ENCODE assay signal across 20 cellular contexts in genomic region chr16:75354170-75354569, GRCh38.
A peak's percentile ranks its signal among the peaks of the same experiment; 100 is the strongest.
DNase-seq lines count a peak whose midpoint lies in the region; ATAC-seq and TF ChIP-seq lines count a peak whose summit lies in the region.
"Had no signal": no experiment of that assay in that cellular context is flagged by ENCODE, and none has a peak within 500 bp of the region (broad histone marks: within the 10 kb centered on the region; RNA-seq: fewer than 3 reads in every experiment).

No MANE protein-coding gene starts in this region.

- H3K9me2 ChIP-seq in GM23338 (ENCODE audit: insufficient read depth), result no peaks in the 10 kb centered on the region

- TF ChIP-seq POLR2A in IMR-90 (IDR thresholded peaks at IDR 0.05; ENCODE audit: low read depth, low read length), result no peak

- peaks cover 5% of the 10 kb centered on the region for H3K36me3 Mint-ChIP-seq in GM23338 (ENCODE audit: low read depth)
- H3K36me3 Mint-ChIP-seq in glutamatergic neuron (ENCODE audit: unreplicated experiment), result no peaks in the 10 kb centered on the region
- H3K36me3 Mint-ChIP-seq in mesothelial cell of epicardium, result peaks cover 22% of the 10 kb centered on the region

- H4K91ac ChIP-seq in IMR-90 (ENCODE audit: insufficient read depth, low read depth, low read length), result no peak overlapping the region

- BruUV-seq in IMR-90 (replicated peaks; lab: Mats Ljungman, UMichigan), result no TSS peak

- no peaks in the 10 kb centered on the region for H3K36me3 ChIP-seq in GM23338 (ENCODE audit: insufficient read depth)
- no peaks in the 10 kb centered on the region; the same call in 1 of the 2 replicates for H3K36me3 ChIP-seq in IMR-90 (ENCODE audit: control insufficient read depth, insufficient read depth, low read length)
- H3K36me3 ChIP-seq in psoas muscle (ENCODE audit: insufficient read depth in 1 of 2, low read depth in 1 of 2), result no peaks in the 10 kb centered on the region

- H2BK15ac ChIP-seq in IMR-90 (ENCODE audit: low read depth, low read length), result no peak overlapping the region

- no peak overlapping the region for H4K5ac ChIP-seq in IMR-90 (ENCODE audit: low read depth, low read length)

- in situ Hi-C loops in IMR-90 (cut with MboI; ENCODE audit: low sequenced_read_pairs), result no loop called here

- intact Hi-C loops in IMR-90 (cut with micrococcal nuclease) (no loop called here), psoas muscle (cut with DNase I) (no loop called here)

- no peak for DNase-seq in GM23338 (ENCODE audit: low spot score)
- no peak for DNase-seq in IMR-90
- DNase-seq in glutamatergic neuron, result no peak
- no peak for DNase-seq in mesothelial cell of epicardium (ENCODE audit: low spot score in 2 of 2, unreplicated experiment in 2 of 2)
- DNase-seq in hepatic stellate cell (ENCODE audit: low spot score), result no peak
- no peak for DNase-seq in psoas muscle
- no peak for DNase-seq in NCI-H2029 treated with DMSO at 0.1 percent for 48 hours (lab: John Stamatoyannopoulos, UW)
- DNase-seq: AML-193; Caco-2; Calu3; CD4-positive, alpha-beta T cell; CD8-positive, alpha-beta T cell; DMS79 treated with DMSO at 0.1 percent for 48 hours; GF-D8 had no signal

- H4K20me1 ChIP-seq in GM23338 (replicated peaks; ENCODE audit: insufficient read depth), result 0 out of 2 replicates have a peak, but pooled peaks cover 3% of the 10 kb centered on the region
- no peaks in the 10 kb centered on the region for H4K20me1 ChIP-seq in IMR-90 (ENCODE audit: insufficient read depth, low read length)

- no peak overlapping the region for H4K8ac ChIP-seq in IMR-90 (ENCODE audit: low read depth in 2 of 2, low read length in 2 of 2)

- peak overlapping the region; percentile 0; the same call in 1 of the 2 replicates for H3K23ac ChIP-seq in IMR-90 (ENCODE audit: low read depth, low read length)

- no peak for ATAC-seq in GM23338
- ATAC-seq in IMR-90 (ENCODE audit: low read depth), result no peak
- ATAC-seq in HG02938 (IDR thresholded peaks at IDR 0.05; ENCODE audit: unreplicated experiment), result no peak
- ATAC-seq in psoas muscle, result no peak
- ATAC-seq: A549; CD8-positive, alpha-beta T cell had no signal

- H3K27me3 Mint-ChIP-seq in GM23338 (ENCODE audit: insufficient read depth, low read depth, poor library complexity) (no peaks in the 10 kb centered on the region), glutamatergic neuron (ENCODE audit: unreplicated experiment) (no peaks in the 10 kb centered on the region), mesothelial cell of epicardium (ENCODE audit: low read depth) (no peaks in the 10 kb centered on the region)
- H3K27me3 Mint-ChIP-seq: B cell; CD4-positive, alpha-beta T cell had no signal

- no peak overlapping the region for H3K14ac ChIP-seq in IMR-90 (replicated peaks; ENCODE audit: low read depth, low read length)

- H3K4me1 Mint-ChIP-seq in GM23338 (no peaks in the 10 kb centered on the region), glutamatergic neuron (ENCODE audit: low read depth, unreplicated experiment) (no peaks in the 10 kb centered on the region), mesothelial cell of epicardium (peaks cover 6% of the 10 kb centered on the region)
- H3K4me1 Mint-ChIP-seq: B cell had no signal

- H3K4me3 Mint-ChIP-seq in GM23338, result no peak overlapping the region
- H3K4me3 Mint-ChIP-seq in glutamatergic neuron (ENCODE audit: unreplicated experiment), result no peak overlapping the region
- no peak overlapping the region for H3K4me3 Mint-ChIP-seq in mesothelial cell of epicardium
- H3K4me3 Mint-ChIP-seq: B cell; CD4-positive, alpha-beta T cell; CD8-positive, alpha-beta T cell had no signal

- no peak overlapping the region for H2BK5ac ChIP-seq in IMR-90 (ENCODE audit: low read depth, low read length, poor library complexity, severe bottlenecking)

- dilution Hi-C loops in IMR-90 (cut with HindIII; ENCODE audit: low sequenced_read_pairs, unreplicated experiment), result no loop called here

- peaks cover 3 to 13% of the 10 kb centered on the region in 2 experiments; a peak in 3 of 4 replicates for H3K79me1 ChIP-seq in IMR-90 (ENCODE audit: low read depth in 1 of 2, low read length in 2 of 2)

- no peaks in the 10 kb centered on the region for H3K9me3 ChIP-seq in IMR-90 (ENCODE audit: control insufficient read depth, insufficient read depth, low read length)
- H3K9me3 ChIP-seq in psoas muscle, result no peaks in the 10 kb centered on the region
- H3K9me3 ChIP-seq: A549, Caco-2 had no signal

- CTCF ChIA-PET in IMR-90 (lab: Yijun Ruan, JAX), result no interaction called here

- H3K9ac ChIP-seq in IMR-90 (ENCODE audit: low read depth, low read length), result no peak overlapping the region
- H3K9ac ChIP-seq: BLaER1 treated with 17β-estradiol and CSF1 and Interleukin-3, amounts not matched to agents 10 nM and 100 nM had no signal

- TF ChIP-seq RAD21 in IMR-90 (IDR thresholded peaks at IDR 0.05; ENCODE audit: low read length), result no peak

- H3K27ac ChIP-seq in GM23338 (ENCODE audit: low read depth) (no peak overlapping the region; the same call in 1 of the 2 replicates), IMR-90 (ENCODE audit: insufficient read depth, low read length) (no peak overlapping the region), psoas muscle (no peak overlapping the region)
- H3K27ac ChIP-seq: 22Rv1; A549; BLaER1 treated with 17β-estradiol and CSF1 and Interleukin-3, amounts not matched to agents 10 nM and 100 nM; C4-2B had no signal

- H3K9me3 Mint-ChIP-seq in GM23338, result no peaks in the 10 kb centered on the region
- H3K9me3 Mint-ChIP-seq in glutamatergic neuron (ENCODE audit: unreplicated experiment), result no peaks in the 10 kb centered on the region
- peaks cover 8% of the 10 kb centered on the region for H3K9me3 Mint-ChIP-seq in mesothelial cell of epicardium
- H3K9me3 Mint-ChIP-seq: CD4-positive, alpha-beta T cell; CD8-positive, alpha-beta T cell had no signal

- H3K4me3 ChIP-seq in GM23338 (no peak overlapping the region), IMR-90 (ENCODE audit: insufficient read depth, low read depth, low read length) (no peak overlapping the region), psoas muscle (no peak overlapping the region)
- H3K4me3 ChIP-seq: A549; BLaER1 treated with 17β-estradiol and CSF1 and Interleukin-3, amounts not matched to agents 10 nM and 100 nM had no signal

- no peak for TF ChIP-seq CTCF in GM23338 (conservative IDR thresholded peaks at IDR 0.05; ENCODE audit: low read depth in 2 of 2)
- TF ChIP-seq CTCF in IMR-90 (conservative IDR thresholded peaks at IDR 0.05; ENCODE audit: low read depth, low read length), result no peak
- TF ChIP-seq CTCF in glutamatergic neuron (IDR thresholded peaks at IDR 0.05; ENCODE audit: partially characterized antibody, unreplicated experiment), result no peak
- TF ChIP-seq CTCF in mesothelial cell of epicardium (IDR thresholded peaks at IDR 0.05; ENCODE audit: unreplicated experiment), result no peak
- TF ChIP-seq CTCF in psoas muscle (IDR thresholded peaks at IDR 0.05), result no peak

- peak overlapping the region; percentile 39; the same call in 1 of the 2 replicates for H2AK5ac ChIP-seq in IMR-90 (ENCODE audit: low read depth, low read length)

- H3K18ac ChIP-seq in IMR-90 (ENCODE audit: low read depth, low read length), result no peak overlapping the region

- H2AK9ac ChIP-seq in IMR-90 (replicated peaks; ENCODE audit: low read depth, low read length, poor library complexity), result no peak overlapping the region

- no peak overlapping the region for H3K4ac ChIP-seq in IMR-90 (ENCODE audit: low read depth, low read length)

- H3K27ac Mint-ChIP-seq in GM23338 (peak overlapping the region; percentile 56; the same call in 1 of the 2 replicates), glutamatergic neuron (ENCODE audit: unreplicated experiment) (peak overlapping the region; percentile 10), mesothelial cell of epicardium (peak overlapping the region; percentile 51)
- H3K27ac Mint-ChIP-seq: B cell; CD4-positive, alpha-beta T cell; CD8-positive, alpha-beta T cell had no signal

- H3K27me3 ChIP-seq in GM23338 (ENCODE audit: insufficient read depth), result no peaks in the 10 kb centered on the region
- H3K27me3 ChIP-seq in IMR-90 (ENCODE audit: control insufficient read depth, insufficient read depth, low read length), result no peaks in the 10 kb centered on the region
- H3K27me3 ChIP-seq in psoas muscle (ENCODE audit: insufficient read depth in 3 of 3, low read length in 2 of 3), result no peaks in the 10 kb centered on the region

- H2AFZ ChIP-seq in GM23338 (no peak overlapping the region), IMR-90 (replicated peaks; ENCODE audit: low read length, poor library complexity) (no peak overlapping the region)

- H3F3A ChIP-seq in GM23338 (replicated peaks; ENCODE audit: low read depth), result no peaks in the 10 kb centered on the region

- no peak overlapping the region for H3K56ac ChIP-seq in IMR-90 (ENCODE audit: extremely low read depth, insufficient read depth, low read length)

- H3K4me2 ChIP-seq in GM23338 (no peak overlapping the region), IMR-90 (ENCODE audit: low read depth, low read length) (no peak overlapping the region)
- H3K4me2 ChIP-seq: A549; BLaER1 treated with 17β-estradiol and CSF1 and Interleukin-3, amounts not matched to agents 10 nM and 100 nM had no signal

- peaks cover 3% of the 10 kb centered on the region; the same call in 1 of the 2 replicates for H3K9me1 ChIP-seq in IMR-90 (ENCODE audit: insufficient read depth, low read length)

- H3K4me1 ChIP-seq in GM23338 (ENCODE audit: insufficient read depth) (no peaks in the 10 kb centered on the region; the same call in 1 of the 2 replicates), IMR-90 (ENCODE audit: control insufficient read depth, insufficient read depth, low read length) (no peaks in the 10 kb centered on the region; the same call in 1 of the 2 replicates), psoas muscle (no peaks in the 10 kb centered on the region)
- H3K4me1 ChIP-seq: BLaER1 treated with 17β-estradiol and CSF1 and Interleukin-3, amounts not matched to agents 10 nM and 100 nM; Caco-2 had no signal

- no peaks in the 10 kb centered on the region for H3K79me2 ChIP-seq in GM23338 (replicated peaks; ENCODE audit: insufficient read depth)

- POLR2A ChIA-PET in IMR-90 (lab: Charles Lee; ENCODE audit: unreplicated experiment), result no interaction called here

- 100% methylated on average over 1 of the region's 3 CpGs; no CpG with 5 or more reads in 1 of the 2 experiments for WGBS in IMR-90 (ENCODE audit: extremely low coverage in 2 of 2, insufficient read length in 1 of 2), 2 experiments
- 95 to 100% (median 95%) methylated on average over 3 of the region's 3 CpGs for WGBS in psoas muscle, 3 donors

- H2BK120ac ChIP-seq in IMR-90 (ENCODE audit: low read depth, low read length), result no peak overlapping the region

- no peak overlapping the region for H2BK20ac ChIP-seq in IMR-90 (ENCODE audit: low read depth, low read length)

TF ChIP-seq in GM23338, 12 proteins besides CTCF, POLR2A, EP300 and RAD21:
- no peak for TF ChIP-seq EZH2 (IDR thresholded peaks at IDR 0.05; ENCODE audit: low read depth, unreplicated experiment)
- TF ChIP-seq NANOG (IDR thresholded peaks at IDR 0.05; ENCODE audit: borderline replicate concordance), result no peak
TF ChIP-seq in GM23338: peak in this region for 0.

TF ChIP-seq in IMR-90, 13 proteins besides CTCF, POLR2A, EP300 and RAD21 (continues in another document):
- no peak for TF ChIP-seq FOS (IDR thresholded peaks at IDR 0.05; ENCODE audit: low read depth, low read length)
